9 cellular contexts compared by ENCODE assay signal in the genomic region with DNA sequence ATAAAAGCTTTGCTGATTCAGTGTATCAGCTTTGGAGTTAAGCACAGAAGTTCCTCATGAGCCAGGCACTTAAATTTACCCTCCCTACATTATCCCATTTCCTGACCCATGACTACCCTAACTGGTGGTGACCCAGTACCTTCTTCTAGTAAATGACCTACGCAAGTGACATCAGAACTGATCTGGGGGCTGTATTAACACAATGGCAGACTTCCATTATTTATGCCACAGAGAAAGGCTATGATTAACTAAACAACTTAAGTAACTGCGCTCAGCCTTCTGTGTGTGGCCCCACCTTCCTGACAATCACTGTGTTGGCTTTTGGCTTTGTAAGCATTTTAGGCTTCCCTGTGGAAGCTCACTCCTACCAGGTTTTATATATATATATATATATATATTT. TPM values are rescaled to one million over a fixed set of nuclear protein-coding genes. Genes with fewer than 3 reads are reported as not detected.
DNase-seq lines count a peak whose midpoint lies in the region; ATAC-seq and TF ChIP-seq lines count a peak whose summit lies in the region.
"Had no signal": no experiment of that assay in that cellular context is flagged by ENCODE, and none has a peak within 500 bp of the region (broad histone marks: within the 10 kb centered on the region; RNA-seq: fewer than 3 reads in every experiment).

No MANE protein-coding gene starts in this region.

- CTCF ChIA-PET in activated CD4-positive, alpha-beta T cell treated with anti-CD3 and anti-CD28 coated beads, Interleukin-2, amount 10 ng/mL, durations not matched to agents 7 days and 5 days (lab: Charles Lee): interaction anchor here (0.7 to 1.9 kb wide), 5 partner anchors 9 to 23 kb away, joined by 3 to 7 read pairs (median 6); no protein-coding TSS in a partner anchor

- no peak for TF ChIP-seq POLR2A in Peyer's patch (IDR thresholded peaks at IDR 0.05)

- H3K4me2 ChIP-seq in skeletal muscle satellite cell (ENCODE audit: low read length): peak overlapping the region; percentile 11

- TF ChIP-seq CTCF in Peyer's patch (IDR thresholded peaks at IDR 0.05) (no peak), fibroblast of mammary gland (conservative IDR thresholded peaks at IDR 0.05; ENCODE audit: control insufficient read depth, insufficient read depth, low read depth, low read length) (no peak)

- peaks cover 9% of the 10 kb centered on the region for H3K36me3 Mint-ChIP-seq in activated CD4-positive, alpha-beta T cell treated with anti-CD3 and anti-CD28 coated beads, Interleukin-2, amount 10 ng/mL, durations not matched to agents 7 days and 5 days (ENCODE audit: low read depth)

- peaks cover 65% of the 10 kb centered on the region for H3K27me3 Mint-ChIP-seq in activated CD4-positive, alpha-beta T cell treated with anti-CD3 and anti-CD28 coated beads, Interleukin-2, amount 10 ng/mL, durations not matched to agents 7 days and 5 days

- peaks cover 4% of the 10 kb centered on the region for H3K9me3 Mint-ChIP-seq in activated CD4-positive, alpha-beta T cell treated with anti-CD3 and anti-CD28 coated beads, Interleukin-2, amount 10 ng/mL, durations not matched to agents 7 days and 5 days

- no peak for ATAC-seq in HG03378 (IDR thresholded peaks at IDR 0.05; ENCODE audit: unreplicated experiment)

- H3K27me3 ChIP-seq in Peyer's patch (no peaks in the 10 kb centered on the region), skeletal muscle satellite cell (ENCODE audit: control insufficient read depth, insufficient read depth, low read length) (no peaks in the 10 kb centered on the region)

- peak overlapping the region in 3 of 4 donors; percentile 36 to 75 (median 56) for H3K4me3 ChIP-seq in Peyer's patch
- no peak overlapping the region for H3K4me3 ChIP-seq in fibroblast of mammary gland (ENCODE audit: control insufficient read depth, low read depth, low read length)
- no peak overlapping the region for H3K4me3 ChIP-seq in skeletal muscle satellite cell (ENCODE audit: low read length)

- peak overlapping the region; percentile 83 for H3K4me3 Mint-ChIP-seq in activated CD4-positive, alpha-beta T cell treated with anti-CD3 and anti-CD28 coated beads, Interleukin-2, amount 10 ng/mL, durations not matched to agents 7 days and 5 days

- H3K9me3 ChIP-seq in Peyer's patch (no peaks in the 10 kb centered on the region), skeletal muscle satellite cell (replicated peaks; ENCODE audit: low read length) (no peaks in the 10 kb centered on the region)

- POLR2A ChIA-PET in activated CD4-positive, alpha-beta T cell treated with anti-CD3 and anti-CD28 coated beads, Interleukin-2, amount 10 ng/mL, durations not matched to agents 7 days and 5 days (lab: Charles Lee): interaction anchor here (0.7 kb wide), 1 partner anchor 23 kb away, joined by 4 read pairs; no protein-coding TSS in a partner anchor

- no peak overlapping the region for H3K9ac ChIP-seq in skeletal muscle satellite cell (ENCODE audit: low read depth, low read length)

- H3K27ac Mint-ChIP-seq in activated CD4-positive, alpha-beta T cell treated with anti-CD3 and anti-CD28 coated beads, Interleukin-2, amount 10 ng/mL, durations not matched to agents 7 days and 5 days: no peak overlapping the region

- no peak for DNase-seq in activated CD4-positive, alpha-beta T cell treated with anti-CD3 and anti-CD28 coated beads, Interleukin-2, amount 10 ng/mL, durations not matched to agents 7 days and 5 days
- DNase-seq in activated CD4-positive, alpha-beta T cell treated with anti-CD3 and anti-CD28 coated beads for 4 hours: no peak
- DNase-seq in Peyer's patch: no peak
- DNase-seq in fibroblast of mammary gland (ENCODE audit: low read depth): peak; percentile 39
- no peak for DNase-seq in activated CD4-positive, CD25-positive, alpha-beta regulatory T cell (lab: John Stamatoyannopoulos, UW)
- no peak for DNase-seq in GM03348 (ENCODE audit: low spot score)

- H3K36me3 ChIP-seq in Peyer's patch (no peaks in the 10 kb centered on the region), skeletal muscle satellite cell (ENCODE audit: insufficient read depth, low read length) (no peaks in the 10 kb centered on the region)

- peaks cover 45% of the 10 kb centered on the region for H3K4me1 Mint-ChIP-seq in activated CD4-positive, alpha-beta T cell treated with anti-CD3 and anti-CD28 coated beads, Interleukin-2, amount 10 ng/mL, durations not matched to agents 7 days and 5 days

- H3K27ac ChIP-seq in Peyer's patch: no peak overlapping the region
- H3K27ac ChIP-seq: C4-2B had no signal

- H3K4me1 ChIP-seq in Peyer's patch: peaks cover 0 to 26% (median 0%) of the 10 kb centered on the region in 4 donors
- H3K4me1 ChIP-seq in skeletal muscle satellite cell (ENCODE audit: control insufficient read depth, insufficient read depth, low read length): peaks cover 5% of the 10 kb centered on the region

RNA-seq across cellular contexts. Expression of gene MB21D2, which starts 1.9 kb away (rescaled TPM):
- total RNA-seq in activated CD4-positive, alpha-beta T cell treated with anti-CD3 and anti-CD28 coated beads, Interleukin-2, amount 10 ng/mL, durations not matched to agents 7 days and 5 days: 1 to 10 TPM; 6.6 to 7.7 TPM
- total RNA-seq in Peyer's patch: 10 to 100 TPM in 2 of 4 donors, 1 to 10 TPM in 2; 6.6 to 16.6 (median 13.0) TPM
- total RNA-seq in skeletal muscle satellite cell (2012; rRNA removed): 7.2 and 7.6 TPM in 2 replicates

Comparison
In these comparisons a context has a peak if more than half of its experiments do, and no peak if none do; other contexts are left out.
1. H3K4me3 ChIP-seq: peak in Peyer's patch (3 of 4); none in fibroblast of mammary gland (single experiment) and skeletal muscle satellite cell (single experiment).